In the genomic region with DNA sequence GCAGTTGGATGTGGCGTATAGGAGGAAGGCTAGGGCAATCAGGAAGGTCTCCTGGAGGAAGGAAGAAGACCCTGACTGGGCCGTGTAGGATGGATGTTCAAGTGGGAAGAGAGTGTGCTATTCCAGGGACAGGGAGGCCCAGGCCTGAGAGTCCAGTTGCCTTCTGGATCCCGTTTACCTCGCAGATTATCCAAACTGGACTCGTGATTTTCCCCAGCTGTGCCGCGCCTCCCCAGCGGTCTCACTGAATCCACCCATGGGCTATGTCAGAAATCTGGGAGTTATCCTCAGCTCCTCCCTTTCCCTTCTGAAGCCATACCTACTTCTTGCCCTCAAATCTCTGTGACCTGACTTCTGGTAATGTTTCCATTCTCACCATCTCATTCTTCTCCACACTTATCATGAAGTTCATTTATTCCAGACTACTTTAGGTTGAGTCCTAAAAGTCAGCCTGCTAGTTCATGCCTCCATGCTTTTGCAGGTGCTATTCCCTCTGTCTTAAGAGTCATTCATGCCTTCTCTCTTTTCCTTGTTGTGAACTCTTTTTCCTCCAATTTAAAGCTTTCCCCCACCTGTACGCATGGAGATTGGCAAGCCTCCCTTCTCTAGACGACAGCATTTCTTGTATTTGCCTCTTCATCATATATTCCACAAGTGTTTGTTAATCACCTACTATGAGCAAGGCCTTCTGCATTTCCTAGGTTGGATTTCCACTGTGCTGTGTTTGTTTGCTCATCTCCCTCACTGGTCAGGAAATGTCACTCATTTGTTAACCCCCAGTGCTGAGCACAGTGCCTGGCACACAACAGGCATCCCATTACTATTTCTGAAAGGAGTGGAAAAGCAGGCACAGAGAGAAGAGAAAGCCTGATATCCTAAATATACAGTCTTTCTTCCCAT, we compare ENCODE assay signal across 8 cellular contexts. TPM values are rescaled to one million over a fixed set of nuclear protein-coding genes. Genes with fewer than 3 reads are reported as not detected.
DNase-seq lines count a peak whose midpoint lies in the region; ATAC-seq and TF ChIP-seq lines count a peak whose summit lies in the region.

No MANE protein-coding gene starts in this region.

- TF ChIP-seq POLR2A in ovary (IDR thresholded peaks at IDR 0.05) = no peak

- H3F3A ChIP-seq in PC-9 (ENCODE audit: insufficient read depth, low read depth) = peaks cover 30% of the 10 kb centered on the region; the same call in 1 of the 2 replicates

- no peak overlapping the region for H3K4me3 Mint-ChIP-seq in CD8-positive, alpha-beta T cell

- no peaks in the 10 kb centered on the region for H3K27me3 ChIP-seq in CD8-positive, alpha-beta T cell (ENCODE audit: insufficient read depth, low read length)
- H3K27me3 ChIP-seq in PC-9 (ENCODE audit: insufficient read depth, low read depth) (no peaks in the 10 kb centered on the region), ovary (no peaks in the 10 kb centered on the region)

- H3K27me3 Mint-ChIP-seq in CD8-positive, alpha-beta T cell (ENCODE audit: low read depth) = no peaks in the 10 kb centered on the region

- POLR2A ChIA-PET in CD8-positive, alpha-beta T cell (lab: Charles Lee) = interaction anchor here (1.0 to 1.6 kb wide), 3 partner anchors 65 to 140 kb away, joined by 4 to 7 read pairs (median 6); a partner anchor contains a TSS
- POLR2A ChIA-PET in PC-9 (lab: Charles Lee; ENCODE audit: unreplicated experiment) = interaction anchor here (0.6 kb wide), 2 partner anchors 73 to 103 kb away, joined by 3 to 4 read pairs; no protein-coding TSS in a partner anchor

- no peaks in the 10 kb centered on the region for H3K36me3 ChIP-seq in CD8-positive, alpha-beta T cell (ENCODE audit: insufficient read depth, low read length)
- H3K36me3 ChIP-seq in PC-9 (ENCODE audit: low read depth) (peaks cover 3% of the 10 kb centered on the region; the same call in 1 of the 2 replicates), ovary (no peaks in the 10 kb centered on the region)

- H3K4me2 ChIP-seq in PC-9 = peak overlapping the region; percentile 79

- H3K79me2 ChIP-seq in PC-9 (ENCODE audit: low read depth) = peaks cover 56% of the 10 kb centered on the region

- H3K9me3 ChIP-seq in CD8-positive, alpha-beta T cell (ENCODE audit: low read length) = no peaks in the 10 kb centered on the region
- H3K9me3 ChIP-seq in PC-9 (ENCODE audit: insufficient read depth, low read depth) (no peaks in the 10 kb centered on the region), ovary (no peaks in the 10 kb centered on the region)

- peaks cover 43% of the 10 kb centered on the region for H3K4me1 ChIP-seq in CD8-positive, alpha-beta T cell (ENCODE audit: insufficient read depth, low read length)
- H3K4me1 ChIP-seq in PC-9 (replicated peaks; ENCODE audit: insufficient read depth) (peaks cover 53% of the 10 kb centered on the region), ovary (ENCODE audit: insufficient read depth) (peaks cover 26% of the 10 kb centered on the region)

- peak in 2 of 7 experiments; percentile 4 to 25 for DNase-seq in CD8-positive, alpha-beta T cell
- DNase-seq in PC-9 = no peak
- peak; percentile 71 for DNase-seq in fibroblast of peridontal ligament (ENCODE audit: extremely low read depth)
- peak in 4 of 5 donors; percentile 41 to 70 (median 64) for DNase-seq in ovary
- no peak for DNase-seq in globus pallidus (ENCODE audit: low spot score)
- DNase-seq in A172 (ENCODE audit: low spot score) = no peak
- DNase-seq in NCI-H748 (lab: John Stamatoyannopoulos, UW; ENCODE audit: unreplicated experiment) = no peak

- 16 to 25% (median 18%) methylated on average over 10 of the region's 10 CpGs for WGBS in ovary, 3 donors

- CTCF ChIA-PET in CD8-positive, alpha-beta T cell (lab: Charles Lee) = interaction anchor here (0.8 to 2.4 kb wide), 4 partner anchors 47 to 141 kb away, joined by 3 to 12 read pairs (median 4); no protein-coding TSS in a partner anchor
- CTCF ChIA-PET in PC-9 (lab: Charles Lee) = interaction anchor here (0.9 to 1.3 kb wide), 2 partner anchors 109 to 177 kb away, joined by 3 to 4 read pairs; no protein-coding TSS in a partner anchor

- peak overlapping the region; percentile 81 for H3K4me3 ChIP-seq in CD8-positive, alpha-beta T cell (ENCODE audit: low read depth, low read length)
- H3K4me3 ChIP-seq in PC-9 = peak overlapping the region; percentile 87
- peak overlapping the region; percentile 76 for H3K4me3 ChIP-seq in ovary

- BruUV-seq in PC-9 (replicated peaks; lab: Mats Ljungman, UMichigan) = TSS peak; percentile 66

- 0 out of 2 replicates have a peak overlapping the region, but pooled peaks have one; percentile 84 for H2AFZ ChIP-seq in PC-9

- H3K9me3 Mint-ChIP-seq in CD8-positive, alpha-beta T cell = no peaks in the 10 kb centered on the region

- TF ChIP-seq EP300 in ovary (IDR thresholded peaks at IDR 0.05) = no peak

- H3K27ac Mint-ChIP-seq in CD8-positive, alpha-beta T cell = no peak overlapping the region

- no peak for TF ChIP-seq CTCF in CD8-positive, alpha-beta T cell (IDR thresholded peaks at IDR 0.05)
- no peak for TF ChIP-seq CTCF in PC-9 (conservative IDR thresholded peaks at IDR 0.05)
- TF ChIP-seq CTCF in ovary (IDR thresholded peaks at IDR 0.05) = no peak

- H3K27ac ChIP-seq in CD8-positive, alpha-beta T cell (ENCODE audit: low read depth, low read length) = peak overlapping the region; percentile 94
- peak overlapping the region; percentile 95 for H3K27ac ChIP-seq in PC-9
- H3K27ac ChIP-seq in ovary = peak overlapping the region; percentile 92 to 97

- peaks cover 18% of the 10 kb centered on the region for H3K36me3 Mint-ChIP-seq in CD8-positive, alpha-beta T cell

- peaks cover 28% of the 10 kb centered on the region for H3K4me1 Mint-ChIP-seq in CD8-positive, alpha-beta T cell (ENCODE audit: low read depth)

- ATAC-seq in CD8-positive, alpha-beta T cell = no peak
- no peak for ATAC-seq in HG02763 (IDR thresholded peaks at IDR 0.05; ENCODE audit: unreplicated experiment)

- intact Hi-C loops in CD8-positive, alpha-beta T cell (cut with DNase I, micrococcal nuclease) = loop anchor here in 1 of 2 experiments (10.0 kb wide), 1 partner anchor 491 kb away; a partner anchor contains a TSS
- intact Hi-C loops in PC-9 (cut with micrococcal nuclease; ENCODE audit: unreplicated experiment) = loop anchor here (5.0 to 10.0 kb wide), 4 partner anchors 51 to 479 kb away; no protein-coding TSS in a partner anchor
- intact Hi-C loops in ovary (cut with DNase I) = loop anchor here in 2 of 4 donors (5.0 to 10.0 kb wide), 2 partner anchors 66 to 779 kb away; a partner anchor contains a TSS

- no peaks in the 10 kb centered on the region for H3K9me2 ChIP-seq in PC-9 (ENCODE audit: insufficient read depth)

- peaks cover 5% of the 10 kb centered on the region; the same call in 1 of the 2 replicates for H4K20me1 ChIP-seq in PC-9 (ENCODE audit: insufficient read depth)

RNA-seq across cellular contexts. Expression of a gene that starts 2.7 kb away (rescaled TPM):
- total RNA-seq in CD8-positive, alpha-beta T cell = 1 to 10 TPM; 1.2 TPM
- 12.3 and 14.8 TPM in 2 replicates for total RNA-seq in PC-9 (2021)
- total RNA-seq in ovary = 10 to 100 TPM in 1 of 7 donors, 1 to 10 TPM in 6; 2.7 to 34.7 (median 4.0) TPM
- 1 to 10 TPM in 1 of 2 donors, under 1 TPM in 1; 0.92 to 3.4 TPM for polyA plus RNA-seq in ovary
- total RNA-seq in A172 (2014; rRNA removed; shearing (Covaris generic)) = 1.8 and 2.6 TPM in 2 replicates

Comparison
In these comparisons a context has a peak if more than half of its experiments do, and no peak if none do; other contexts are left out.
1. DNase-seq: peak in fibroblast of peridontal ligament (single experiment) and ovary (4 of 5); none in PC-9 (0 of 2), globus pallidus (single experiment), A172 (single experiment) and NCI-H748 (single experiment).
2. Peak in every context shown above with its lines, with median percentiles within 50 percentile points of each other: H3K27ac ChIP-seq and H3K4me3 ChIP-seq.